In genomic region chr3:129004639-129005295, GRCh38 we compare ENCODE assay signal across 17 cellular contexts. TPM values are rescaled to one million over a fixed set of nuclear protein-coding genes. Genes with fewer than 3 reads are reported as not detected.
DNase-seq lines count a peak whose midpoint lies in the region; ATAC-seq, FAIRE-seq and TF ChIP-seq lines count a peak whose summit lies in the region.
"Had no signal": no experiment of that assay in that cellular context is flagged by ENCODE, and none has a peak within 500 bp of the region (broad histone marks: within the 10 kb centered on the region; RNA-seq: fewer than 3 reads in every experiment).

No MANE protein-coding gene starts in this region.

- H3K36me3 Mint-ChIP-seq in neural crest cell (ENCODE audit: low read depth) (no peaks in the 10 kb centered on the region), WTC11 (no peaks in the 10 kb centered on the region)

- FAIRE-seq in GM12892 (lab: Jason Lieb, UNC) = no peak
- FAIRE-seq: islet of Langerhans had no signal

- DNase-seq in NCI-H2029 (lab: John Stamatoyannopoulos, UW) (peak; percentile 68), NCI-H2029 treated with DMSO at 0.1 percent for 48 hours (lab: John Stamatoyannopoulos, UW) (no peak), NCI-H1436 (lab: John Stamatoyannopoulos, UW) (peak; percentile 64), colonic mucosa (peak; percentile 52), neural crest cell (ENCODE audit: low read depth, low spot score) (no peak), WTC11 (ENCODE audit: low spot score) (no peak), NOMO-1 treated with dmso at 0.1 percent for 144 hours (lab: John Stamatoyannopoulos, UW; ENCODE audit: unreplicated experiment) (no peak), GM12892 (ENCODE audit: insufficient read length) (no peak)
- DNase-seq: activated gamma-delta T cell, cerebellar nuclear complex, NCI-H526 treated with DMSO at 0.1 percent for 48 hours, nephron progenitor cell had no signal

- CTCF ChIA-PET in WTC11 (lab: Charles Lee) = interaction anchor here (1.1 to 1.3 kb wide), 4 partner anchors 12 to 49 kb away, joined by 3 to 8 read pairs (median 4); no protein-coding TSS in a partner anchor

- peak overlapping the region; percentile 6 to 39 for H3K9ac ChIP-seq in colonic mucosa (ENCODE audit: low read depth in 2 of 2, low read length in 2 of 2)

- TF ChIP-seq POLR2A in GM12892 (IDR thresholded peaks at IDR 0.05; ENCODE audit: low read depth, low read length) = no peak

- H3K27me3 ChIP-seq in colonic mucosa = peaks cover 31% of the 10 kb centered on the region

- peak overlapping the region; percentile 49 for H3K4me3 Mint-ChIP-seq in neural crest cell
- no peak overlapping the region for H3K4me3 Mint-ChIP-seq in WTC11
- H3K4me3 Mint-ChIP-seq: nephron progenitor cell had no signal

- TF ChIP-seq CTCF in colonic mucosa (IDR thresholded peaks at IDR 0.05) = no peak
- TF ChIP-seq CTCF in neural crest cell (conservative IDR thresholded peaks at IDR 0.05) = no peak
- no peak for TF ChIP-seq CTCF in WTC11 (IDR thresholded peaks at IDR 0.05)

- POLR2A ChIA-PET in WTC11 (lab: Charles Lee) = no interaction called here

- no peak for ATAC-seq in WTC11
- ATAC-seq: activated CD4-positive, CD25-positive, alpha-beta regulatory T cell treated with anti-CD3 and anti-CD28 coated beads, Interleukin-2, amount 50 U/mL, for 24 hours had no signal

- no peaks in the 10 kb centered on the region for H3K9me3 ChIP-seq in colonic mucosa
- H3K9me3 ChIP-seq: tibial nerve had no signal

- no peaks in the 10 kb centered on the region for H3K9me3 Mint-ChIP-seq in neural crest cell
- no peaks in the 10 kb centered on the region for H3K9me3 Mint-ChIP-seq in WTC11
- H3K9me3 Mint-ChIP-seq: nephron progenitor cell had no signal

- H3K4me1 Mint-ChIP-seq in neural crest cell = peaks cover 43% of the 10 kb centered on the region
- peaks cover 17% of the 10 kb centered on the region for H3K4me1 Mint-ChIP-seq in WTC11

- peak overlapping the region; percentile 10 for H3K27ac ChIP-seq in colonic mucosa
- H3K27ac ChIP-seq: tibial nerve had no signal

- H3K27ac Mint-ChIP-seq in neural crest cell (ENCODE audit: unreplicated experiment) = no peak overlapping the region
- H3K27ac Mint-ChIP-seq in WTC11 = no peak overlapping the region
- H3K27ac Mint-ChIP-seq: nephron progenitor cell had no signal

- intact Hi-C loops in colonic mucosa (cut with DNase I) = no loop called here

- H3K27me3 Mint-ChIP-seq in neural crest cell (ENCODE audit: low read depth) (peaks cover 48% of the 10 kb centered on the region), WTC11 (ENCODE audit: low read depth) (peaks cover 86% of the 10 kb centered on the region)

- H3K4me1 ChIP-seq in colonic mucosa = peaks cover 6% of the 10 kb centered on the region

- no peak overlapping the region for H3K4me3 ChIP-seq in colonic mucosa
- H3K4me3 ChIP-seq: tibial nerve had no signal

- no peaks in the 10 kb centered on the region for H3K36me3 ChIP-seq in colonic mucosa
- H3K36me3 ChIP-seq: tibial nerve had no signal

TF ChIP-seq in WTC11, 78 proteins besides CTCF, POLR2A, EP300 and RAD21:
- TF ChIP-seq MLX (CRISPR knock-in tag; IDR thresholded peaks at IDR 0.05) = no peak
- TF ChIP-seq ZNF263 (CRISPR knock-in tag; IDR thresholded peaks at IDR 0.05; ENCODE audit: low read depth) = no peak
- TF ChIP-seq RELA (CRISPR knock-in tag; IDR thresholded peaks at IDR 0.05; ENCODE audit: borderline replicate concordance) = no peak
- no peak for TF ChIP-seq CREM (CRISPR knock-in tag; IDR thresholded peaks at IDR 0.05)
- TF ChIP-seq MYBL2 (CRISPR knock-in tag; IDR thresholded peaks at IDR 0.05) = no peak
- TF ChIP-seq FOXP1 (CRISPR knock-in tag; IDR thresholded peaks at IDR 0.05; ENCODE audit: borderline replicate concordance) = no peak
- TF ChIP-seq NR3C1 (CRISPR knock-in tag; conservative IDR thresholded peaks at IDR 0.05; ENCODE audit: low read depth) = no peak
- TF ChIP-seq RORB (CRISPR knock-in tag; IDR thresholded peaks at IDR 0.05) = no peak
- no peak for TF ChIP-seq SP1 (CRISPR knock-in tag; conservative IDR thresholded peaks at IDR 0.05)
- TF ChIP-seq ZNF317 (CRISPR knock-in tag; IDR thresholded peaks at IDR 0.05; ENCODE audit: borderline replicate concordance, low read depth) = no peak
- no peak for TF ChIP-seq HMGA2 (CRISPR knock-in tag; IDR thresholded peaks at IDR 0.05)
- TF ChIP-seq NR1H2 (CRISPR knock-in tag; IDR thresholded peaks at IDR 0.05) = no peak
- no peak for TF ChIP-seq NFATC4 (CRISPR knock-in tag; IDR thresholded peaks at IDR 0.05)
- no peak for TF ChIP-seq USF1 (CRISPR knock-in tag; IDR thresholded peaks at IDR 0.05)
- no peak for TF ChIP-seq ZNF396 (CRISPR knock-in tag; IDR thresholded peaks at IDR 0.05; ENCODE audit: borderline replicate concordance)
- no peak for TF ChIP-seq TCF7 (CRISPR knock-in tag; IDR thresholded peaks at IDR 0.05; ENCODE audit: low read depth)
- no peak for TF ChIP-seq NR2C2 (CRISPR knock-in tag; IDR thresholded peaks at IDR 0.05)
- no peak for TF ChIP-seq ZNF219 (CRISPR knock-in tag; IDR thresholded peaks at IDR 0.05; ENCODE audit: borderline replicate concordance)

RNA-seq across cellular contexts. Expression of gene EFCC1, which starts 3.7 kb away (rescaled TPM):
- 1 to 10 TPM; 1.3 to 1.7 TPM for total RNA-seq in colonic mucosa
- total RNA-seq in neural crest cell = 10.7 and 11.8 TPM in 2 replicates
- total RNA-seq in WTC11 (2021) = 0.16 to 0.31 TPM (median 0.16 TPM) in 3 replicates
- polyA plus RNA-seq in GM12892 (2012; ENCODE audit: missing spikeins) = not detected

RNA-seq across cellular contexts. Expression of gene CFAP92, which starts 10.9 kb away (rescaled TPM):
- 1 to 10 TPM in 1 of 2 donors, under 1 TPM in 1; 0.77 to 1.2 TPM for total RNA-seq in colonic mucosa
- 8.7 and 8.8 TPM in 2 replicates for total RNA-seq in neural crest cell
- 2.3 to 2.9 TPM (median 2.6 TPM) in 3 replicates for total RNA-seq in WTC11 (2021)
- polyA plus RNA-seq in GM12892 (2012; ENCODE audit: missing spikeins) = not detected

RNA-seq across cellular contexts. Expression of gene GP9, which starts 55.8 kb away (rescaled TPM):
- under 1 TPM in 1 of 2 donors, not detected in 1; 0.37 TPM for total RNA-seq in colonic mucosa
- not detected in 2 replicates for total RNA-seq in neural crest cell
- total RNA-seq in WTC11 (2021) = not detected in 3 replicates
- polyA plus RNA-seq in GM12892 (2012; ENCODE audit: missing spikeins) = not detected
- total RNA-seq: A172, skeletal muscle tissue, tibial nerve had no signal

Comparison
In these comparisons a context has a peak if more than half of its experiments do, and no peak if none do; other contexts are left out.
1. DNase-seq: peak in NCI-H2029 (single experiment), NCI-H1436 (single experiment) and colonic mucosa (single experiment); none in NCI-H2029 treated with DMSO at 0.1 percent for 48 hours (single experiment), neural crest cell (single experiment), WTC11 (single experiment), NOMO-1 treated with dmso at 0.1 percent for 144 hours (single experiment) and GM12892 (single experiment).